ENCODE assay signal across 12 cellular contexts in the genomic region with DNA sequence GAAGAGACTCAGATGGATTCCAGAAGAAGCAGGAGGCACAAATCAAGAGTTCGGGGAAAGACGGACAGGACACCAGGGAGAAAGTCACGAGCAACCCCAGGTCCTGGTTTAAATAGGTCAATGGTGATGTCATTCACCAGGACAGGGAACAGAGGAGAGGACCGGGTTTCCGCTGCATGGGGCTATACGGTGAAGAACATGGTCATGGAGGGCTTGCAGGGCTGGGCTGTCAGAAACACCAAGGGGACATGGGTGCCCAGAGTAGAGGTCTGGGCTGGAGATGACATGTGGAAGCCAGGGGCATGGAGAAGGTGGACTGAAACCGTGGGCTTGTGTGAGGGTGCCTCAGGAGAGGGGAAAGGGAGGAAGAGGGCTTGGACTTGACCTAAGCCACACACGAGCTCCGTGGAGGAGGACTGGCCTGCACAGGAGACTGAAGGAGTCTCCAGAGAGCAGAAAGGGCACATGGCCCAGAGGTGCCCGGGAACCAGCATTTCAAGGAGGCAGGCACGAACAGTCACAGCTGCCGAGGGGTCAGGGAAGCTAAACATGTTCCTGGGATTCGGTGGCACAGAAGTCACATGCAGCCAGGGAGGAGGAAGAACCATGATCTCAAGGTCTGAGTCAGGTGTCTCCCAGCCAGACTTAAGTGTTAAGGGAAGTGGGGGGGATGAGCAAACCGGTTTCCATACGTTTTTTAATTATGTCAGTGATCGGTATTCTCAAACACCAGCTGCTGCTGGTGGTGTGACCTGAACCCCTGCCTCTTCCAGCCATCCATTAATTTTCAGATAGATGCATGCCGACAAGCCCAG. TPM values are rescaled to one million over a fixed set of nuclear protein-coding genes. Genes with fewer than 3 reads are reported as not detected.
A peak's percentile ranks its signal among the peaks of the same experiment; 100 is the strongest.
DNase-seq lines count a peak whose midpoint lies in the region; ATAC-seq and TF ChIP-seq lines count a peak whose summit lies in the region.
"Had no signal": no experiment of that assay in that cellular context is flagged by ENCODE, and none has a peak within 500 bp of the region (broad histone marks: within the 10 kb centered on the region; RNA-seq: fewer than 3 reads in every experiment).

No MANE protein-coding gene starts in this region.

- DNase-seq in activated naive CD4-positive, alpha-beta T cell treated with anti-CD3 and anti-CD28 coated beads, Interleukin-2, amount 50 U/mL, for 72 hours (ENCODE audit: low spot score in 2 of 2) = no peak
- DNase-seq in activated naive CD4-positive, alpha-beta T cell treated with anti-CD3 and anti-CD28 coated beads, Interleukin-2, amount 10 ng/mL, durations not matched to agents 7 days and 5 days = no peak
- no peak for DNase-seq in central memory CD8-positive, alpha-beta T cell (ENCODE audit: low spot score in 2 of 2)
- DNase-seq in left lung = no peak
- DNase-seq in tibial artery = no peak
- DNase-seq in activated T-helper 2 cell treated with anti-CD3 and anti-CD28 coated beads, Interferon-gamma antibody, Interleukin-2, Interleukin-4, amounts not matched to agents 10 μg/mL and 5 μg/mL and 100 μg/mL, durations not matched to agents 14 hours and 24 hours and 36 hours (ENCODE audit: low spot score) = no peak
- DNase-seq: KG1, NCI-H2107 had no signal

- no peak overlapping the region for H3K27ac ChIP-seq in left lung
- peak overlapping the region; percentile 16 to 47 for H3K27ac ChIP-seq in tibial artery
- H3K27ac ChIP-seq: vagina had no signal

- H3K36me3 ChIP-seq in left lung (peaks cover 0 to 34% of the 10 kb centered on the region in 2 donors), tibial artery (peaks cover 21 to 28% (median 22%) of the 10 kb centered on the region in 3 donors)

- no peak overlapping the region for H3K4me3 Mint-ChIP-seq in activated naive CD4-positive, alpha-beta T cell treated with anti-CD3 and anti-CD28 coated beads, Interleukin-2, amount 10 ng/mL, durations not matched to agents 7 days and 5 days
- no peak overlapping the region for H3K4me3 Mint-ChIP-seq in central memory CD8-positive, alpha-beta T cell
- no peak overlapping the region for H3K4me3 Mint-ChIP-seq in activated T-helper 2 cell treated with anti-CD3 and anti-CD28 coated beads, Interferon-gamma antibody, Interleukin-2, Interleukin-4, amounts not matched to agents 10 μg/mL and 5 μg/mL and 100 μg/mL, durations not matched to agents 14 hours and 24 hours and 36 hours (ENCODE audit: low read depth)

- TF ChIP-seq CTCF in left lung (IDR thresholded peaks at IDR 0.05) (no peak), tibial artery (IDR thresholded peaks at IDR 0.05) (no peak)

- no peaks in the 10 kb centered on the region for H3K9me3 Mint-ChIP-seq in activated naive CD4-positive, alpha-beta T cell treated with anti-CD3 and anti-CD28 coated beads, Interleukin-2, amount 50 U/mL, for 72 hours
- no peaks in the 10 kb centered on the region for H3K9me3 Mint-ChIP-seq in activated naive CD4-positive, alpha-beta T cell treated with anti-CD3 and anti-CD28 coated beads, Interleukin-2, amount 10 ng/mL, durations not matched to agents 7 days and 5 days
- no peaks in the 10 kb centered on the region for H3K9me3 Mint-ChIP-seq in central memory CD8-positive, alpha-beta T cell
- no peaks in the 10 kb centered on the region for H3K9me3 Mint-ChIP-seq in activated T-helper 2 cell treated with anti-CD3 and anti-CD28 coated beads, Interferon-gamma antibody, Interleukin-2, Interleukin-4, amounts not matched to agents 10 μg/mL and 5 μg/mL and 100 μg/mL, durations not matched to agents 14 hours and 24 hours and 36 hours

- no peaks in the 10 kb centered on the region for H3K9me3 ChIP-seq in left lung
- no peaks in the 10 kb centered on the region for H3K9me3 ChIP-seq in tibial artery
- H3K9me3 ChIP-seq: vagina had no signal

- peaks cover 0 to 19% of the 10 kb centered on the region in 2 donors for H3K4me1 ChIP-seq in left lung
- H3K4me1 ChIP-seq in tibial artery = peaks cover 5 to 38% (median 23%) of the 10 kb centered on the region in 4 donors

- ATAC-seq in activated naive CD4-positive, alpha-beta T cell treated with anti-CD3 and anti-CD28 coated beads, Interleukin-2, amount 50 U/mL, for 72 hours = no peak
- no peak for ATAC-seq in central memory CD8-positive, alpha-beta T cell (replicated peaks; ENCODE audit: extremely low read depth, poor library complexity, severe bottlenecking)
- peak; percentile 7 for ATAC-seq in left lung
- ATAC-seq in GM21528 (IDR thresholded peaks at IDR 0.05; ENCODE audit: low FRiP score, unreplicated experiment) = no peak
- ATAC-seq in GM19328 (IDR thresholded peaks at IDR 0.05; ENCODE audit: unreplicated experiment) = no peak

- peak overlapping the region; percentile 23 to 73 for H3K27ac Mint-ChIP-seq in activated naive CD4-positive, alpha-beta T cell treated with anti-CD3 and anti-CD28 coated beads, Interleukin-2, amount 50 U/mL, for 72 hours
- H3K27ac Mint-ChIP-seq in activated naive CD4-positive, alpha-beta T cell treated with anti-CD3 and anti-CD28 coated beads, Interleukin-2, amount 10 ng/mL, durations not matched to agents 7 days and 5 days = no peak overlapping the region
- H3K27ac Mint-ChIP-seq in central memory CD8-positive, alpha-beta T cell (ENCODE audit: low read depth) = peak overlapping the region; percentile 82
- H3K27ac Mint-ChIP-seq in activated T-helper 2 cell treated with anti-CD3 and anti-CD28 coated beads, Interferon-gamma antibody, Interleukin-2, Interleukin-4, amounts not matched to agents 10 μg/mL and 5 μg/mL and 100 μg/mL, durations not matched to agents 14 hours and 24 hours and 36 hours = no peak overlapping the region

- peaks cover 3% of the 10 kb centered on the region for H3K4me1 Mint-ChIP-seq in activated naive CD4-positive, alpha-beta T cell treated with anti-CD3 and anti-CD28 coated beads, Interleukin-2, amount 10 ng/mL, durations not matched to agents 7 days and 5 days
- peaks cover 18% of the 10 kb centered on the region for H3K4me1 Mint-ChIP-seq in central memory CD8-positive, alpha-beta T cell
- peaks cover 4% of the 10 kb centered on the region for H3K4me1 Mint-ChIP-seq in activated T-helper 2 cell treated with anti-CD3 and anti-CD28 coated beads, Interferon-gamma antibody, Interleukin-2, Interleukin-4, amounts not matched to agents 10 μg/mL and 5 μg/mL and 100 μg/mL, durations not matched to agents 14 hours and 24 hours and 36 hours (ENCODE audit: low read depth)

- H3K27me3 Mint-ChIP-seq in activated naive CD4-positive, alpha-beta T cell treated with anti-CD3 and anti-CD28 coated beads, Interleukin-2, amount 10 ng/mL, durations not matched to agents 7 days and 5 days = peaks cover 13% of the 10 kb centered on the region
- H3K27me3 Mint-ChIP-seq in central memory CD8-positive, alpha-beta T cell = peaks cover 3% of the 10 kb centered on the region
- H3K27me3 Mint-ChIP-seq in activated T-helper 2 cell treated with anti-CD3 and anti-CD28 coated beads, Interferon-gamma antibody, Interleukin-2, Interleukin-4, amounts not matched to agents 10 μg/mL and 5 μg/mL and 100 μg/mL, durations not matched to agents 14 hours and 24 hours and 36 hours (ENCODE audit: low read depth) = peaks cover 5% of the 10 kb centered on the region

- CTCF ChIA-PET in activated naive CD4-positive, alpha-beta T cell treated with anti-CD3 and anti-CD28 coated beads, Interleukin-2, amount 10 ng/mL, durations not matched to agents 7 days and 5 days (lab: Charles Lee) = interaction anchor here (0.8 to 1.9 kb wide), 4 partner anchors 88 to 108 kb away, joined by 3 to 6 read pairs (median 3); no protein-coding TSS in a partner anchor

- H3K4me3 ChIP-seq in left lung (no peak overlapping the region), tibial artery (no peak overlapping the region)
- H3K4me3 ChIP-seq: smooth muscle cell, vagina had no signal

- H3K27me3 ChIP-seq in left lung (no peaks in the 10 kb centered on the region), tibial artery (no peaks in the 10 kb centered on the region)
- H3K27me3 ChIP-seq: vagina had no signal

- peaks cover 0 to 6% of the 10 kb centered on the region in 2 donors for H3K36me3 Mint-ChIP-seq in activated naive CD4-positive, alpha-beta T cell treated with anti-CD3 and anti-CD28 coated beads, Interleukin-2, amount 50 U/mL, for 72 hours
- H3K36me3 Mint-ChIP-seq in activated naive CD4-positive, alpha-beta T cell treated with anti-CD3 and anti-CD28 coated beads, Interleukin-2, amount 10 ng/mL, durations not matched to agents 7 days and 5 days = peaks cover 19% of the 10 kb centered on the region
- peaks cover 37% of the 10 kb centered on the region for H3K36me3 Mint-ChIP-seq in central memory CD8-positive, alpha-beta T cell (ENCODE audit: insufficient read depth)
- peaks cover 13% of the 10 kb centered on the region for H3K36me3 Mint-ChIP-seq in activated T-helper 2 cell treated with anti-CD3 and anti-CD28 coated beads, Interferon-gamma antibody, Interleukin-2, Interleukin-4, amounts not matched to agents 10 μg/mL and 5 μg/mL and 100 μg/mL, durations not matched to agents 14 hours and 24 hours and 36 hours (ENCODE audit: low read depth)

- intact Hi-C loops in left lung (cut with DNase I) = no loop called here
- intact Hi-C loops in tibial artery (cut with DNase I; ENCODE audit: low total_unique reads) = loop anchor here (5.0 to 10.0 kb wide), 2 partner anchors 38 to 89 kb away; no protein-coding TSS in a partner anchor
- intact Hi-C loops in activated T-helper 2 cell treated with anti-CD3 and anti-CD28 coated beads, Interferon-gamma antibody, Interleukin-2, Interleukin-4, amounts not matched to agents 10 μg/mL and 5 μg/mL and 100 μg/mL, durations not matched to agents 14 hours and 24 hours and 36 hours (cut with micrococcal nuclease) = no loop called here

RNA-seq across cellular contexts. Expression of gene RPL32, which starts 54.2 kb away (rescaled TPM):
- 1,000 to 10,000 TPM; 2,520 to 2,880 TPM for total RNA-seq in activated naive CD4-positive, alpha-beta T cell treated with anti-CD3 and anti-CD28 coated beads, Interleukin-2, amount 50 U/mL, for 72 hours
- total RNA-seq in left lung = 1,000 to 10,000 TPM; 1,223 to 1,263 TPM
- total RNA-seq in activated T-helper 2 cell treated with anti-CD3 and anti-CD28 coated beads, Interferon-gamma antibody, Interleukin-2, Interleukin-4, amounts not matched to agents 10 μg/mL and 5 μg/mL and 100 μg/mL, durations not matched to agents 14 hours and 24 hours and 36 hours = 2,046 and 2,053 TPM in 2 replicates

Comparison
In these comparisons a context has a peak if more than half of its experiments do, and no peak if none do; other contexts are left out.
1. H3K27ac Mint-ChIP-seq: peak in activated naive CD4-positive, alpha-beta T cell treated with anti-CD3 and anti-CD28 coated beads, Interleukin-2, amount 50 U/mL, for 72 hours (2 of 2) and central memory CD8-positive, alpha-beta T cell (single experiment); none in activated naive CD4-positive, alpha-beta T cell treated with anti-CD3 and anti-CD28 coated beads, Interleukin-2, amount 10 ng/mL, durations not matched to agents 7 days and 5 days (single experiment) and activated T-helper 2 cell treated with anti-CD3 and anti-CD28 coated beads, Interferon-gamma antibody, Interleukin-2, Interleukin-4, amounts not matched to agents 10 μg/mL and 5 μg/mL and 100 μg/mL, durations not matched to agents 14 hours and 24 hours and 36 hours (single experiment).
2. H3K27ac ChIP-seq: peak in tibial artery (2 of 2); none in left lung (0 of 2).